13 cellular contexts compared by ENCODE assay signal in the genomic region with DNA sequence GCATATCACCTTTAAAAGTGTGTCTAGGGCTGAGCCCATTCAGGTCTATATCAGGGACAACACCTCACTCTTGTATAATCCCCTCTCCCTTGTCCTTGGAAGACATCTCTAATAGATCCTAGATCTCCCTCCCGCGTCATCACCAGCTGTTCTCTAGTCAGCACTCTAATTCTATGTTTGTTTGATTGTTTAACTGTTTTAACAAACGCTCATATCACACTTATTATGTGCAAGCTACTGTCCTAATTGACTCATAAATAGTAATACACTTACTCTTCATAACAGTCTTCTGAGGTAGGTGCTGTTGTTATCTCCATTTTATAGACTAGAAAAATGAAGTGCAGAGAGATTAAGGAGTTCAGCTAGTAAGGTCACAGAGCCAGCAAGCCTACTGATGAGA. TPM values are rescaled to one million over a fixed set of nuclear protein-coding genes. Genes with fewer than 3 reads are reported as not detected.
DNase-seq lines count a peak whose midpoint lies in the region; ATAC-seq and TF ChIP-seq lines count a peak whose summit lies in the region.
"Had no signal": no experiment of that assay in that cellular context is flagged by ENCODE, and none has a peak within 500 bp of the region (broad histone marks: within the 10 kb centered on the region; RNA-seq: fewer than 3 reads in every experiment).

No MANE protein-coding gene starts in this region.

- no peak for TF ChIP-seq POLR2A in lower leg skin (IDR thresholded peaks at IDR 0.05)
- no peak for TF ChIP-seq POLR2A in erythroblast (IDR thresholded peaks at IDR 0.05; ENCODE audit: low read length)

- H3K9ac ChIP-seq in MM.1S (ENCODE audit: low read length), result no peak overlapping the region

- H3K9me3 ChIP-seq in MM.1S (replicated peaks; ENCODE audit: insufficient read depth, low read length), result no peaks in the 10 kb centered on the region
- H3K9me3 ChIP-seq: HAP-1, SJSA1 had no signal

- no peaks in the 10 kb centered on the region for H3K9me2 ChIP-seq in MM.1S (replicated peaks; ENCODE audit: insufficient read depth, low read length)

- DNase-seq in foreskin keratinocyte (no peak), lower leg skin (ENCODE audit: low spot score in 2 of 2) (no peak), MM.1S (no peak), SK-N-DZ (ENCODE audit: low spot score) (no peak), erythroblast (lab: John Stamatoyannopoulos, UW) (no peak)
- DNase-seq: NCI-H1436 treated with DMSO at 0.1 percent for 48 hours had no signal

- ATAC-seq in GM18520 (IDR thresholded peaks at IDR 0.05; ENCODE audit: unreplicated experiment), result peak; percentile 10
- peak; percentile 12 for ATAC-seq in GM21515 (IDR thresholded peaks at IDR 0.05; ENCODE audit: unreplicated experiment)
- peak; percentile 25 for ATAC-seq in HG03280 (IDR thresholded peaks at IDR 0.05; ENCODE audit: unreplicated experiment)
- ATAC-seq in foreskin keratinocyte, result peak; percentile 35

- no peak overlapping the region for H3K27ac ChIP-seq in foreskin keratinocyte
- H3K27ac ChIP-seq in MM.1S (ENCODE audit: low read length), result no peak overlapping the region
- H3K27ac ChIP-seq: SJSA1 had no signal

- no peaks in the 10 kb centered on the region for H3K79me2 ChIP-seq in MM.1S (ENCODE audit: low read length)

- H3K27me3 ChIP-seq in foreskin keratinocyte (peaks cover 8% of the 10 kb centered on the region), MM.1S (replicated peaks; ENCODE audit: insufficient read depth, low read length) (no peaks in the 10 kb centered on the region)

- TF ChIP-seq CTCF in foreskin keratinocyte (conservative IDR thresholded peaks at IDR 0.05), result no peak
- TF ChIP-seq CTCF in lower leg skin (IDR thresholded peaks at IDR 0.05), result no peak
- TF ChIP-seq CTCF in MM.1S (IDR thresholded peaks at IDR 0.05; ENCODE audit: low read length), result no peak

- H3K4me1 ChIP-seq in foreskin keratinocyte (no peaks in the 10 kb centered on the region), MM.1S (ENCODE audit: low read length) (0 out of 2 replicates have a peak, but pooled peaks cover 7% of the 10 kb centered on the region)
- H3K4me1 ChIP-seq: SJSA1 had no signal

- intact Hi-C loops in lower leg skin (cut with DNase I; ENCODE audit: low total_unique reads), result no loop called here

- no peaks in the 10 kb centered on the region for H4K20me1 ChIP-seq in MM.1S (ENCODE audit: insufficient read depth, low read length)

- H2AFZ ChIP-seq in MM.1S (ENCODE audit: low read length), result no peak overlapping the region

- no peaks in the 10 kb centered on the region for H3F3A ChIP-seq in MM.1S (ENCODE audit: insufficient read depth, low read length)

- no peak overlapping the region for H3K4me3 ChIP-seq in lower leg skin (ENCODE audit: low read depth, poor library complexity, severe bottlenecking)
- H3K4me3 ChIP-seq in MM.1S (ENCODE audit: low read length), result no peak overlapping the region
- H3K4me3 ChIP-seq: SJSA1 had no signal

- H3K36me3 ChIP-seq in MM.1S (replicated peaks; ENCODE audit: insufficient read depth, low read length), result no peaks in the 10 kb centered on the region
- H3K36me3 ChIP-seq: HAP-1, SJSA1 had no signal

- 82 to 84% methylated on average over 3 of the region's 3 CpGs for WGBS in lower leg skin, 2 donors

- no peak overlapping the region for H3K4me2 ChIP-seq in MM.1S (ENCODE audit: low read depth, low read length)

RNA-seq across cellular contexts. Expression of a gene that starts 1.6 kb away (rescaled TPM):
- not detected in 2 replicates for total RNA-seq in foreskin keratinocyte
- not detected in 2 replicates for polyA plus RNA-seq in foreskin keratinocyte
- total RNA-seq in lower leg skin, result under 1 TPM in 1 of 4 donors, not detected in 3; 0.65 TPM
- polyA plus RNA-seq in SK-N-DZ (2014; cell fraction: cytosol; rRNA removed), result not detected in 2 replicates
- polyA plus RNA-seq in SK-N-DZ (2014; cell fraction: nucleus; rRNA removed), result not detected in 2 replicates
- total RNA-seq: endothelial cell of umbilical vein, renal cortical epithelial cell, SJSA1 had no signal
- polyA plus RNA-seq: endothelial cell of umbilical vein had no signal
